ENCODE assay signal across 17 cellular contexts in genomic region chr15:92049290-92050008, GRCh38.
"Had no signal": no experiment of that assay in that cellular context is flagged by ENCODE, and none has a peak within 500 bp of the region (broad histone marks: within the 10 kb centered on the region; RNA-seq: fewer than 3 reads in every experiment).

No MANE protein-coding gene starts in this region.

- H3K9me3 ChIP-seq: ascending aorta, gastroesophageal sphincter, mucosa of descending colon, psoas muscle, uterus had no signal

- H3K36me3 Mint-ChIP-seq: naive thymus-derived CD8-positive, alpha-beta T cell had no signal

- H3K27me3 Mint-ChIP-seq: activated B cell treated with CpG ODN at 0.5 μM for 24 hours; activated CD4-positive, alpha-beta T cell treated with anti-CD3 and anti-CD28 coated beads, Interleukin-2, amount 10 ng/mL, durations not matched to agents 24 days and 14 days; activated naive CD8-positive, alpha-beta T cell treated with anti-CD3 and anti-CD28 coated beads, Interleukin-2, amount 50 U/mL, for 24 hours; naive thymus-derived CD8-positive, alpha-beta T cell; stimulated activated naive CD8-positive, alpha-beta T cell treated with anti-CD3 and anti-CD28 coated beads, Interleukin-15, amount 100 ng/mL, for 72 hours had no signal

- H3K4me1 ChIP-seq: psoas muscle, uterus had no signal

- H3K4me1 Mint-ChIP-seq: activated B cell treated with CpG ODN at 0.5 μM for 24 hours had no signal

- H3K36me3 ChIP-seq: ascending aorta, gastroesophageal sphincter, uterus had no signal

- H3K27ac Mint-ChIP-seq: activated B cell treated with CpG ODN at 0.5 μM for 24 hours; activated CD4-positive, alpha-beta T cell treated with anti-CD3 and anti-CD28 coated beads, Interleukin-2, amount 10 ng/mL, durations not matched to agents 24 days and 14 days; activated naive CD8-positive, alpha-beta T cell treated with anti-CD3 and anti-CD28 coated beads, Interleukin-2, amount 50 U/mL, for 24 hours; activated T-helper 1 cell treated with anti-CD3 and anti-CD28 coated beads, Interleukin-12 subunit alpha, Interleukin-12 subunit beta, Interleukin-2, Interleukin-4 antibody, amounts not matched to agents 30 ng/mL and 10 ng/mL and 1 ng/mL, durations not matched to agents 14 hours and 24 hours and 36 hours; naive thymus-derived CD8-positive, alpha-beta T cell; stimulated activated naive CD8-positive, alpha-beta T cell treated with anti-CD3 and anti-CD28 coated beads, Interleukin-15, amount 100 ng/mL, for 72 hours; T-helper 1 cell treated with Interleukin-12 subunit alpha and Interleukin-12 subunit beta and Interleukin-4 antibody, amounts not matched to agents 30 μg/mL and 1 μg/mL, for 36 hours had no signal

- H3K27ac ChIP-seq: ascending aorta, gastroesophageal sphincter, hepatocyte, psoas muscle, uterus had no signal

- ATAC-seq: activated naive CD8-positive, alpha-beta T cell treated with anti-CD3 and anti-CD28 coated beads, Interleukin-2, amount 50 U/mL, for 24 hours; gastroesophageal sphincter; mucosa of descending colon; naive thymus-derived CD8-positive, alpha-beta T cell; stimulated activated naive CD8-positive, alpha-beta T cell treated with anti-CD3 and anti-CD28 coated beads, Interleukin-15, amount 100 ng/mL, for 72 hours had no signal

- H3K4me3 Mint-ChIP-seq: activated B cell treated with CpG ODN at 0.5 μM for 24 hours; activated CD4-positive, alpha-beta T cell treated with anti-CD3 and anti-CD28 coated beads, Interleukin-2, amount 10 ng/mL, durations not matched to agents 24 days and 14 days; activated naive CD8-positive, alpha-beta T cell treated with anti-CD3 and anti-CD28 coated beads, Interleukin-2, amount 50 U/mL, for 24 hours; activated T-helper 1 cell treated with anti-CD3 and anti-CD28 coated beads, Interleukin-12 subunit alpha, Interleukin-12 subunit beta, Interleukin-2, Interleukin-4 antibody, amounts not matched to agents 30 ng/mL and 10 ng/mL and 1 ng/mL, durations not matched to agents 14 hours and 24 hours and 36 hours; naive thymus-derived CD8-positive, alpha-beta T cell; stimulated activated naive CD8-positive, alpha-beta T cell treated with anti-CD3 and anti-CD28 coated beads, Interleukin-15, amount 100 ng/mL, for 72 hours; T-helper 1 cell treated with Interleukin-12 subunit alpha and Interleukin-12 subunit beta and Interleukin-4 antibody, amounts not matched to agents 30 μg/mL and 1 μg/mL, for 36 hours had no signal

- H3K9me3 Mint-ChIP-seq: activated B cell treated with CpG ODN at 0.5 μM for 24 hours; activated CD4-positive, alpha-beta T cell treated with anti-CD3 and anti-CD28 coated beads, Interleukin-2, amount 10 ng/mL, durations not matched to agents 24 days and 14 days; activated naive CD8-positive, alpha-beta T cell treated with anti-CD3 and anti-CD28 coated beads, Interleukin-2, amount 50 U/mL, for 24 hours; activated T-helper 1 cell treated with anti-CD3 and anti-CD28 coated beads, Interleukin-12 subunit alpha, Interleukin-12 subunit beta, Interleukin-2, Interleukin-4 antibody, amounts not matched to agents 30 ng/mL and 10 ng/mL and 1 ng/mL, durations not matched to agents 14 hours and 24 hours and 36 hours; naive thymus-derived CD8-positive, alpha-beta T cell; stimulated activated naive CD8-positive, alpha-beta T cell treated with anti-CD3 and anti-CD28 coated beads, Interleukin-15, amount 100 ng/mL, for 72 hours; T-helper 1 cell treated with Interleukin-12 subunit alpha and Interleukin-12 subunit beta and Interleukin-4 antibody, amounts not matched to agents 30 μg/mL and 1 μg/mL, for 36 hours had no signal

- H3K4me3 ChIP-seq: ascending aorta, gastroesophageal sphincter, hepatocyte, mucosa of descending colon, psoas muscle, uterus had no signal

- DNase-seq: activated B cell treated with CpG ODN at 0.5 μM for 24 hours; activated CD4-positive, alpha-beta T cell treated with anti-CD3 and anti-CD28 coated beads, Interleukin-2, amount 10 ng/mL, durations not matched to agents 24 days and 14 days; activated naive CD4-positive, alpha-beta T cell; activated naive CD8-positive, alpha-beta T cell treated with anti-CD3 and anti-CD28 coated beads, Interleukin-2, amount 50 U/mL, for 24 hours; kidney glomerular epithelial cell; mucosa of descending colon; naive thymus-derived CD8-positive, alpha-beta T cell; psoas muscle; stimulated activated CD4-positive, alpha-beta T cell treated with anti-CD3 and anti-CD28 coated beads, Interleukin-4, amount 100 ng/mL, for 1 hour; stimulated activated CD8-positive, alpha-beta memory T cell treated with anti-CD3 and anti-CD28 coated beads, Interleukin-4, amount 100 ng/mL, for 48 hours; stimulated activated naive CD8-positive, alpha-beta T cell treated with anti-CD3 and anti-CD28 coated beads, Interleukin-15, amount 100 ng/mL, for 72 hours; uterus had no signal

- H3K27me3 ChIP-seq: ascending aorta, gastroesophageal sphincter, hepatocyte, uterus had no signal
